In genomic region chr1:151288502-151288901, GRCh38 we compare ENCODE assay signal across 23 cellular contexts. TPM values are rescaled to one million over a fixed set of nuclear protein-coding genes. Genes with fewer than 3 reads are reported as not detected.
DNase-seq lines count a peak whose midpoint lies in the region; ATAC-seq and TF ChIP-seq lines count a peak whose summit lies in the region.
"Had no signal": no experiment of that assay in that cellular context is flagged by ENCODE, and none has a peak within 500 bp of the region (broad histone marks: within the 10 kb centered on the region; RNA-seq: fewer than 3 reads in every experiment).

No MANE protein-coding gene starts in this region.

- H3K4me1 ChIP-seq in HCT116 (ENCODE audit: control insufficient read depth in 1 of 2, insufficient read depth in 2 of 2, low read length in 2 of 2) (peaks cover 6% of the 10 kb centered on the region in 2 experiments), hepatocyte (ENCODE audit: insufficient read depth) (peaks cover 7% of the 10 kb centered on the region)
- peaks cover 12% of the 10 kb centered on the region for H3K4me1 ChIP-seq in effector memory CD4-positive, alpha-beta T cell (ENCODE audit: control insufficient read depth, insufficient read depth, low read length, poor library complexity, severe bottlenecking)

- intact Hi-C loops in activated CD8-positive, alpha-beta T cell treated with anti-CD3 and anti-CD28 coated beads for 36 hours (cut with micrococcal nuclease), result loop anchor here (10.0 kb wide), 1 partner anchor 116 kb away; no protein-coding TSS in a partner anchor
- intact Hi-C loops in HCT116 (cut with micrococcal nuclease), result no loop called here

- H4K20me1 ChIP-seq in HCT116 (ENCODE audit: insufficient read depth), result no peaks in the 10 kb centered on the region
- peaks cover 5% of the 10 kb centered on the region for H4K20me1 ChIP-seq in hepatocyte (ENCODE audit: insufficient read depth, poor library complexity, severe bottlenecking)

- ATAC-seq in activated CD8-positive, alpha-beta T cell treated with anti-CD3 and anti-CD28 coated beads for 36 hours, result no peak
- no peak for ATAC-seq in activated CD8-positive, alpha-beta T cell treated with anti-CD3 and anti-CD28 coated beads, Interleukin-2, amount 10 ng/mL, durations not matched to agents 7 days and 5 days
- ATAC-seq in HCT116, result no peak
- no peak for ATAC-seq in activated naive CD8-positive, alpha-beta T cell treated with anti-CD3 and anti-CD28 coated beads, Interleukin-2, amount 10 ng/mL, durations not matched to agents 7 days and 5 days (ENCODE audit: low read depth)
- no peak for ATAC-seq in GM19397 (IDR thresholded peaks at IDR 0.05; ENCODE audit: unreplicated experiment)
- ATAC-seq: activated CD4-positive, alpha-beta T cell treated with anti-CD3 and anti-CD28 coated beads for 36 hours; left lung; Right ventricle myocardium inferior had no signal

- 91% methylated on average over 14 of the region's 14 CpGs for WGBS in hepatocyte (ENCODE audit: low lambda C conversion rate, missing lambda C conversion rate)

- CTCF ChIA-PET in activated CD8-positive, alpha-beta T cell treated with anti-CD3 and anti-CD28 coated beads for 36 hours (lab: Charles Lee), result interaction anchor here (1.5 kb wide), 1 partner anchor 52 kb away, joined by 3 read pairs; no protein-coding TSS in a partner anchor
- CTCF ChIA-PET in activated CD8-positive, alpha-beta T cell treated with anti-CD3 and anti-CD28 coated beads, Interleukin-2, amount 10 ng/mL, durations not matched to agents 7 days and 5 days (lab: Charles Lee), result interaction anchor here (0.8 to 1.5 kb wide), 2 partner anchors 12 to 53 kb away, joined by 3 to 4 read pairs; no protein-coding TSS in a partner anchor
- CTCF ChIA-PET in HCT116 (lab: Charles Lee), result no interaction called here

- no peak overlapping the region for H3K4me3 ChIP-seq in HCT116 (replicated peaks in 1 of 2; ENCODE audit: low read depth in 1 of 2, low read length in 2 of 2)
- no peak overlapping the region for H3K4me3 ChIP-seq in hepatocyte
- no peak overlapping the region for H3K4me3 ChIP-seq in effector memory CD4-positive, alpha-beta T cell (ENCODE audit: insufficient read depth, low read depth, low read length, poor library complexity, severe bottlenecking)
- H3K4me3 ChIP-seq: colonic mucosa, left lung, neural progenitor cell, stomach, transverse colon had no signal

- H3K9me3 ChIP-seq in HCT116 (ENCODE audit: control insufficient read depth in 1 of 2, insufficient read depth in 1 of 2, low read depth in 1 of 2, low read length in 2 of 2), result no peaks in the 10 kb centered on the region
- no peaks in the 10 kb centered on the region for H3K9me3 ChIP-seq in hepatocyte (ENCODE audit: low read depth)
- H3K9me3 ChIP-seq in effector memory CD4-positive, alpha-beta T cell (ENCODE audit: control insufficient read depth, low read length), result no peaks in the 10 kb centered on the region
- H3K9me3 ChIP-seq: colonic mucosa, left lung, stomach, transverse colon had no signal

- TF ChIP-seq POLR2A in HCT116 (IDR thresholded peaks at IDR 0.05; ENCODE audit: borderline replicate concordance, extremely low read depth, insufficient read depth, insufficient read length), result no peak

- POLR2A ChIA-PET in activated CD8-positive, alpha-beta T cell treated with anti-CD3 and anti-CD28 coated beads for 36 hours (lab: Charles Lee), result interaction anchor here (0.6 to 1.0 kb wide), 3 partner anchors 12 to 89 kb away, joined by 3 to 5 read pairs (median 4); no protein-coding TSS in a partner anchor
- POLR2A ChIA-PET in activated CD8-positive, alpha-beta T cell treated with anti-CD3 and anti-CD28 coated beads, Interleukin-2, amount 10 ng/mL, durations not matched to agents 7 days and 5 days (lab: Charles Lee), result no interaction called here
- POLR2A ChIA-PET in HCT116 (lab: Charles Lee), result no interaction called here
- POLR2A ChIA-PET in activated naive CD8-positive, alpha-beta T cell treated with anti-CD3 and anti-CD28 coated beads, Interleukin-2, amount 10 ng/mL, durations not matched to agents 7 days and 5 days (lab: Charles Lee), result no interaction called here

- no peaks in the 10 kb centered on the region for H3K9me3 Mint-ChIP-seq in activated CD8-positive, alpha-beta T cell treated with anti-CD3 and anti-CD28 coated beads for 36 hours
- no peaks in the 10 kb centered on the region for H3K9me3 Mint-ChIP-seq in activated CD8-positive, alpha-beta T cell treated with anti-CD3 and anti-CD28 coated beads, Interleukin-2, amount 10 ng/mL, durations not matched to agents 7 days and 5 days (ENCODE audit: insufficient read depth)
- no peaks in the 10 kb centered on the region for H3K9me3 Mint-ChIP-seq in activated naive CD8-positive, alpha-beta T cell treated with anti-CD3 and anti-CD28 coated beads, Interleukin-2, amount 10 ng/mL, durations not matched to agents 7 days and 5 days
- H3K9me3 Mint-ChIP-seq in nephron progenitor cell, result no peaks in the 10 kb centered on the region
- H3K9me3 Mint-ChIP-seq: IgD-negative memory B cell, neural progenitor cell had no signal

- DNase-seq in activated CD8-positive, alpha-beta T cell treated with anti-CD3 and anti-CD28 coated beads for 36 hours, result no peak
- no peak for DNase-seq in activated CD8-positive, alpha-beta T cell treated with anti-CD3 and anti-CD28 coated beads, Interleukin-2, amount 10 ng/mL, durations not matched to agents 7 days and 5 days
- DNase-seq in HCT116 (ENCODE audit: low read depth, low spot score), result no peak
- no peak for DNase-seq in activated naive CD8-positive, alpha-beta T cell treated with anti-CD3 and anti-CD28 coated beads, Interleukin-2, amount 10 ng/mL, durations not matched to agents 7 days and 5 days
- no peak for DNase-seq in nephron progenitor cell
- no peak for DNase-seq in hepatocyte (ENCODE audit: low spot score)
- DNase-seq in effector memory CD4-positive, alpha-beta T cell, result no peak
- DNase-seq: activated CD4-positive, alpha-beta T cell treated with anti-CD3 and anti-CD28 coated beads for 36 hours; activated gamma-delta T cell; AML-193; colonic mucosa; EL; left lung; NCI-H1694; NCI-H69; small intestine; stomach; transverse colon had no signal

- RAD21 ChIA-PET in HCT116 (lab: Charles Lee; ENCODE audit: low non-redundant PET in 1 of 2, low total read pairs in 2 of 2, uncharacterized antibody in 2 of 2, unreplicated experiment in 2 of 2), result no interaction called here

- H3K79me2 ChIP-seq in HCT116 (ENCODE audit: insufficient read depth, low read length), result peaks cover 10% of the 10 kb centered on the region; the same call in 1 of the 2 replicates
- peaks cover 30% of the 10 kb centered on the region for H3K79me2 ChIP-seq in hepatocyte

- H3K9me2 ChIP-seq in HCT116 (ENCODE audit: insufficient read depth) (no peaks in the 10 kb centered on the region), hepatocyte (replicated peaks; ENCODE audit: insufficient read depth) (no peaks in the 10 kb centered on the region)

- H3K27ac Mint-ChIP-seq in activated CD8-positive, alpha-beta T cell treated with anti-CD3 and anti-CD28 coated beads for 36 hours, result peak overlapping the region; percentile 4
- H3K27ac Mint-ChIP-seq in activated CD8-positive, alpha-beta T cell treated with anti-CD3 and anti-CD28 coated beads, Interleukin-2, amount 10 ng/mL, durations not matched to agents 7 days and 5 days, result no peak overlapping the region
- H3K27ac Mint-ChIP-seq in activated naive CD8-positive, alpha-beta T cell treated with anti-CD3 and anti-CD28 coated beads, Interleukin-2, amount 10 ng/mL, durations not matched to agents 7 days and 5 days, result peak overlapping the region; percentile 2
- H3K27ac Mint-ChIP-seq in nephron progenitor cell, result peak overlapping the region; percentile 15
- H3K27ac Mint-ChIP-seq: activated CD4-positive, alpha-beta T cell treated with anti-CD3 and anti-CD28 coated beads for 36 hours; neural progenitor cell had no signal

- H3K27me3 ChIP-seq in HCT116 (ENCODE audit: insufficient read depth, low read length) (no peaks in the 10 kb centered on the region), hepatocyte (no peaks in the 10 kb centered on the region)
- H3K27me3 ChIP-seq in effector memory CD4-positive, alpha-beta T cell (replicated peaks; ENCODE audit: control insufficient read depth, insufficient read depth, low read length, poor library complexity, severe bottlenecking), result no peaks in the 10 kb centered on the region
- H3K27me3 ChIP-seq: colonic mucosa, left lung, neural progenitor cell, stomach, transverse colon had no signal

- H3K27me3 Mint-ChIP-seq in activated CD8-positive, alpha-beta T cell treated with anti-CD3 and anti-CD28 coated beads for 36 hours, result no peaks in the 10 kb centered on the region
- H3K27me3 Mint-ChIP-seq in activated CD8-positive, alpha-beta T cell treated with anti-CD3 and anti-CD28 coated beads, Interleukin-2, amount 10 ng/mL, durations not matched to agents 7 days and 5 days (ENCODE audit: low read depth), result no peaks in the 10 kb centered on the region
- H3K27me3 Mint-ChIP-seq in activated naive CD8-positive, alpha-beta T cell treated with anti-CD3 and anti-CD28 coated beads, Interleukin-2, amount 10 ng/mL, durations not matched to agents 7 days and 5 days, result no peaks in the 10 kb centered on the region
- peaks cover 4% of the 10 kb centered on the region for H3K27me3 Mint-ChIP-seq in nephron progenitor cell (ENCODE audit: low read depth, poor library complexity)
- H3K27me3 Mint-ChIP-seq: activated CD4-positive, alpha-beta T cell treated with anti-CD3 and anti-CD28 coated beads for 36 hours; IgD-negative memory B cell had no signal

- H3K36me3 Mint-ChIP-seq in activated CD8-positive, alpha-beta T cell treated with anti-CD3 and anti-CD28 coated beads for 36 hours (ENCODE audit: low read depth), result peaks cover 38% of the 10 kb centered on the region
- H3K36me3 Mint-ChIP-seq in activated CD8-positive, alpha-beta T cell treated with anti-CD3 and anti-CD28 coated beads, Interleukin-2, amount 10 ng/mL, durations not matched to agents 7 days and 5 days (ENCODE audit: low read depth), result peaks cover 41% of the 10 kb centered on the region
- H3K36me3 Mint-ChIP-seq in activated naive CD8-positive, alpha-beta T cell treated with anti-CD3 and anti-CD28 coated beads, Interleukin-2, amount 10 ng/mL, durations not matched to agents 7 days and 5 days, result peaks cover 6% of the 10 kb centered on the region
- H3K36me3 Mint-ChIP-seq in nephron progenitor cell (ENCODE audit: low read depth), result peaks cover 20% of the 10 kb centered on the region
- H3K36me3 Mint-ChIP-seq: IgD-negative memory B cell had no signal

- no TSS peak for BruUV-seq in HCT116 (replicated peaks; lab: Mats Ljungman, UMichigan)

- H3K27ac ChIP-seq in HCT116 (ENCODE audit: low read depth, low read length) (no peak overlapping the region), hepatocyte (no peak overlapping the region)
- no peak overlapping the region for H3K27ac ChIP-seq in effector memory CD4-positive, alpha-beta T cell (ENCODE audit: insufficient read depth, low read length, poor library complexity, severe bottlenecking)
- H3K27ac ChIP-seq: 22Rv1, colonic mucosa, left lung, neural progenitor cell, stomach, transverse colon had no signal

- H3K4me2 ChIP-seq in HCT116 (ENCODE audit: low read length), result no peak overlapping the region
- no peak overlapping the region for H3K4me2 ChIP-seq in hepatocyte
- H3K4me2 ChIP-seq: neural progenitor cell had no signal

- H3K4me3 Mint-ChIP-seq in activated CD8-positive, alpha-beta T cell treated with anti-CD3 and anti-CD28 coated beads for 36 hours, result no peak overlapping the region
- no peak overlapping the region for H3K4me3 Mint-ChIP-seq in activated CD8-positive, alpha-beta T cell treated with anti-CD3 and anti-CD28 coated beads, Interleukin-2, amount 10 ng/mL, durations not matched to agents 7 days and 5 days
- H3K4me3 Mint-ChIP-seq in activated naive CD8-positive, alpha-beta T cell treated with anti-CD3 and anti-CD28 coated beads, Interleukin-2, amount 10 ng/mL, durations not matched to agents 7 days and 5 days, result no peak overlapping the region
- no peak overlapping the region for H3K4me3 Mint-ChIP-seq in nephron progenitor cell
- H3K4me3 Mint-ChIP-seq: activated CD4-positive, alpha-beta T cell treated with anti-CD3 and anti-CD28 coated beads for 36 hours; neural progenitor cell had no signal

- no peak for TF ChIP-seq CTCF in activated CD8-positive, alpha-beta T cell treated with anti-CD3 and anti-CD28 coated beads for 36 hours (IDR thresholded peaks at IDR 0.05)
- TF ChIP-seq CTCF in HCT116 (IDR thresholded peaks at IDR 0.05 in 2 of 3, conservative IDR thresholded peaks at IDR 0.05 in 1 of 3; ENCODE audit: borderline replicate concordance in 1 of 3, insufficient read depth in 1 of 3, low read depth in 2 of 3, low read length in 2 of 3) (no peak), nephron progenitor cell (IDR thresholded peaks at IDR 0.05) (no peak), hepatocyte (IDR thresholded peaks at IDR 0.05; ENCODE audit: poor library complexity) (no peak)

- no peak for TF ChIP-seq RAD21 in HCT116 (IDR thresholded peaks at IDR 0.05; ENCODE audit: low read depth)

- no peak overlapping the region for H3K9ac ChIP-seq in HCT116 (ENCODE audit: low read length)
- H3K9ac ChIP-seq: neural progenitor cell had no signal

- H3K4me1 Mint-ChIP-seq in activated CD8-positive, alpha-beta T cell treated with anti-CD3 and anti-CD28 coated beads for 36 hours (ENCODE audit: low read depth), result peaks cover 13% of the 10 kb centered on the region
- peaks cover 15% of the 10 kb centered on the region for H3K4me1 Mint-ChIP-seq in activated CD8-positive, alpha-beta T cell treated with anti-CD3 and anti-CD28 coated beads, Interleukin-2, amount 10 ng/mL, durations not matched to agents 7 days and 5 days (ENCODE audit: low read depth)
- peaks cover 13% of the 10 kb centered on the region for H3K4me1 Mint-ChIP-seq in activated naive CD8-positive, alpha-beta T cell treated with anti-CD3 and anti-CD28 coated beads, Interleukin-2, amount 10 ng/mL, durations not matched to agents 7 days and 5 days
- H3K4me1 Mint-ChIP-seq in nephron progenitor cell, result peaks cover 23% of the 10 kb centered on the region

- H2AFZ ChIP-seq in HCT116 (ENCODE audit: low read depth, low read length, poor library complexity, severe bottlenecking) (no peak overlapping the region), hepatocyte (no peak overlapping the region)
- H2AFZ ChIP-seq: neural progenitor cell had no signal

- H3K36me3 ChIP-seq in HCT116 (ENCODE audit: control insufficient read depth in 1 of 2, insufficient read depth in 2 of 2, low read length in 2 of 2) (peaks cover 12 to 13% of the 10 kb centered on the region in 2 experiments; a peak in 3 of 4 replicates), hepatocyte (replicated peaks; ENCODE audit: insufficient read depth, low read depth) (no peaks in the 10 kb centered on the region)
- H3K36me3 ChIP-seq in effector memory CD4-positive, alpha-beta T cell (ENCODE audit: control insufficient read depth, insufficient read depth, low read length), result peaks cover 73% of the 10 kb centered on the region
- H3K36me3 ChIP-seq: neural progenitor cell had no signal

RNA-seq across cellular contexts. Expression of gene ZNF687, which starts 6.4 kb away (rescaled TPM):
- 10 to 100 TPM; 27.3 to 29.5 TPM for total RNA-seq in activated CD8-positive, alpha-beta T cell treated with anti-CD3 and anti-CD28 coated beads for 36 hours
- total RNA-seq in activated CD8-positive, alpha-beta T cell treated with anti-CD3 and anti-CD28 coated beads, Interleukin-2, amount 10 ng/mL, durations not matched to agents 7 days and 5 days, result 10 to 100 TPM; 25.5 to 26.6 TPM
- total RNA-seq in HCT116 (2021; ENCODE audit: unreplicated experiment) (34.3 TPM), hepatocyte (16.8 and 19.9 TPM in 2 replicates)
- polyA plus RNA-seq in HCT116 (2012), result 26.5 and 28.9 TPM in 2 replicates
- 10 to 100 TPM; 35.5 to 37.0 TPM for total RNA-seq in activated naive CD8-positive, alpha-beta T cell treated with anti-CD3 and anti-CD28 coated beads, Interleukin-2, amount 10 ng/mL, durations not matched to agents 7 days and 5 days
- 3.6 and 4.3 TPM in 2 replicates for polyA plus RNA-seq in hepatocyte

RNA-seq across cellular contexts. Expression of gene PSMD4, which starts 34.0 kb away (rescaled TPM):
- total RNA-seq in activated CD8-positive, alpha-beta T cell treated with anti-CD3 and anti-CD28 coated beads for 36 hours, result 100 to 1,000 TPM; 203 to 214 TPM
- total RNA-seq in activated CD8-positive, alpha-beta T cell treated with anti-CD3 and anti-CD28 coated beads, Interleukin-2, amount 10 ng/mL, durations not matched to agents 7 days and 5 days, result 100 to 1,000 TPM; 194 to 210 TPM
- total RNA-seq in HCT116 (2021; ENCODE audit: unreplicated experiment), result 225 TPM
- polyA plus RNA-seq in HCT116 (2012), result 354 and 390 TPM in 2 replicates
- total RNA-seq in activated naive CD8-positive, alpha-beta T cell treated with anti-CD3 and anti-CD28 coated beads, Interleukin-2, amount 10 ng/mL, durations not matched to agents 7 days and 5 days, result 100 to 1,000 TPM; 170 to 174 TPM
- total RNA-seq in hepatocyte, result 107 and 119 TPM in 2 replicates
- polyA plus RNA-seq in hepatocyte, result 161 and 168 TPM in 2 replicates

RNA-seq across cellular contexts. Expression of gene PI4KB, which starts 38.7 kb away (rescaled TPM):
- total RNA-seq in activated CD8-positive, alpha-beta T cell treated with anti-CD3 and anti-CD28 coated beads for 36 hours, result 10 to 100 TPM; 46.6 to 47.3 TPM
- total RNA-seq in activated CD8-positive, alpha-beta T cell treated with anti-CD3 and anti-CD28 coated beads, Interleukin-2, amount 10 ng/mL, durations not matched to agents 7 days and 5 days, result 10 to 100 TPM; 56.0 to 70.2 TPM
- total RNA-seq in HCT116 (2021; ENCODE audit: unreplicated experiment), result 45.1 TPM
- 48.1 and 48.4 TPM in 2 replicates for polyA plus RNA-seq in HCT116 (2012)
- 10 to 100 TPM; 73.8 to 75.7 TPM for total RNA-seq in activated naive CD8-positive, alpha-beta T cell treated with anti-CD3 and anti-CD28 coated beads, Interleukin-2, amount 10 ng/mL, durations not matched to agents 7 days and 5 days
- 42.1 and 49.9 TPM in 2 replicates for total RNA-seq in hepatocyte
- polyA plus RNA-seq in hepatocyte, result 55.1 and 60.4 TPM in 2 replicates

RNA-seq across cellular contexts. Expression of gene RFX5, which starts 58.5 kb away (rescaled TPM):
- total RNA-seq in activated CD8-positive, alpha-beta T cell treated with anti-CD3 and anti-CD28 coated beads for 36 hours, result 10 to 100 TPM; 55.6 to 55.7 TPM
- 10 to 100 TPM; 59.3 to 63.9 TPM for total RNA-seq in activated CD8-positive, alpha-beta T cell treated with anti-CD3 and anti-CD28 coated beads, Interleukin-2, amount 10 ng/mL, durations not matched to agents 7 days and 5 days
- total RNA-seq in HCT116 (2021; ENCODE audit: unreplicated experiment) (52.7 TPM), hepatocyte (43.0 and 48.8 TPM in 2 replicates)
- 23.2 and 24.2 TPM in 2 replicates for polyA plus RNA-seq in HCT116 (2012)
- total RNA-seq in activated naive CD8-positive, alpha-beta T cell treated with anti-CD3 and anti-CD28 coated beads, Interleukin-2, amount 10 ng/mL, durations not matched to agents 7 days and 5 days, result 10 to 100 TPM; 68.4 to 73.9 TPM
- polyA plus RNA-seq in hepatocyte, result 14.1 and 18.0 TPM in 2 replicates
